In genomic region chr6:15171026-15171425, GRCh38 we compare ENCODE assay signal across 20 cellular contexts.
DNase-seq lines count a peak whose midpoint lies in the region; ATAC-seq and TF ChIP-seq lines count a peak whose summit lies in the region.
"Had no signal": no experiment of that assay in that cellular context is flagged by ENCODE, and none has a peak within 500 bp of the region (broad histone marks: within the 10 kb centered on the region; RNA-seq: fewer than 3 reads in every experiment).

No MANE protein-coding gene starts in this region.

- H3K4ac ChIP-seq in neuronal stem cell (ENCODE audit: low read length): no peak overlapping the region

- H4K91ac ChIP-seq in neuronal stem cell (ENCODE audit: low read depth, low read length, poor library complexity): no peak overlapping the region

- no peaks in the 10 kb centered on the region for H3K79me2 ChIP-seq in Loucy (ENCODE audit: insufficient read depth, low read length)

- H2BK15ac ChIP-seq in neuronal stem cell (ENCODE audit: low read length): no peak overlapping the region

- no CpG with 5 or more reads among the region's 5 CpGs for WGBS in neuronal stem cell (ENCODE audit: extremely low coverage in 2 of 2, insufficient read length in 2 of 2, insufficient replicate concordance in 1 of 2), 2 donors

- H3K9me3 ChIP-seq in Loucy (ENCODE audit: insufficient read depth, low read depth, low read length): no peaks in the 10 kb centered on the region
- no peaks in the 10 kb centered on the region for H3K9me3 ChIP-seq in neuronal stem cell (replicated peaks in 1 of 2; ENCODE audit: control insufficient read depth in 2 of 2, insufficient read depth in 1 of 2, low read depth in 1 of 2, low read length in 2 of 2)
- H3K9me3 ChIP-seq: BE2C, SK-N-SH had no signal

- DNase-seq in NOMO-1 (lab: John Stamatoyannopoulos, UW; ENCODE audit: unreplicated experiment in 2 of 2) (peak; percentile 13 to 33), NOMO-1 treated with DMSO at 0.1 percent for 48 hours (lab: John Stamatoyannopoulos, UW; ENCODE audit: unreplicated experiment) (no peak), RPMI8226 (peak; percentile 42), neuronal stem cell (ENCODE audit: low spot score) (peak; percentile 66), erythroblast (lab: John Stamatoyannopoulos, UW) (no peak), Right ventricle myocardium inferior (ENCODE audit: missing footprints) (no peak)
- no peak for DNase-seq in stimulated activated CD4-positive, alpha-beta T cell treated with anti-CD3 and anti-CD28 coated beads, Interleukin-4, amount 100 ng/mL, for 1 hour
- DNase-seq: 8988T; BE2C; CD4-positive, alpha-beta T cell; DMS53; NCI-H1092; NCI-H226; NCI-H526 treated with DMSO at 0.1 percent for 48 hours; SHP77; SK-N-SH; T-cell had no signal

- H2AK5ac ChIP-seq in neuronal stem cell (ENCODE audit: low read depth, low read length): no peak overlapping the region

- TF ChIP-seq POLR2A in erythroblast (IDR thresholded peaks at IDR 0.05; ENCODE audit: low read length): no peak

- no peak overlapping the region for H3K18ac ChIP-seq in neuronal stem cell (ENCODE audit: low read length)

- H2BK12ac ChIP-seq in neuronal stem cell (ENCODE audit: low read length): no peak overlapping the region

- no peak for TF ChIP-seq CTCF in Loucy (conservative IDR thresholded peaks at IDR 0.05; ENCODE audit: low read length)

- no peaks in the 10 kb centered on the region for H3K9me2 ChIP-seq in Loucy (replicated peaks; ENCODE audit: low read depth, low read length)
- H3K9me2 ChIP-seq: SK-N-SH had no signal

- H4K8ac ChIP-seq in neuronal stem cell (ENCODE audit: low read depth, low read length): no peak overlapping the region

- H3K27me3 ChIP-seq in Loucy (ENCODE audit: insufficient read depth, low read length, poor library complexity, severe bottlenecking): no peaks in the 10 kb centered on the region
- H3K27me3 ChIP-seq in neuronal stem cell (ENCODE audit: control insufficient read depth in 3 of 3, insufficient read depth in 3 of 3, low read depth in 1 of 3, low read length in 3 of 3): peaks cover 0 to 14% (median 0%) of the 10 kb centered on the region in 3 experiments
- H3K27me3 ChIP-seq: BE2C had no signal

- no peak overlapping the region for H3K23ac ChIP-seq in neuronal stem cell (ENCODE audit: low read depth, low read length, poor library complexity)

- H3K36me3 ChIP-seq in Loucy (ENCODE audit: insufficient read depth, low read length) (no peaks in the 10 kb centered on the region), neuronal stem cell (replicated peaks in 1 of 2; ENCODE audit: control insufficient read depth in 2 of 2, insufficient read depth in 2 of 2, low read length in 2 of 2) (no peaks in the 10 kb centered on the region)
- H3K36me3 ChIP-seq: BE2C had no signal

- intact Hi-C loops in Right ventricle myocardium inferior (cut with DNase I): no loop called here

- no peaks in the 10 kb centered on the region for H3F3A ChIP-seq in Loucy (ENCODE audit: low read depth)

- H3K4me2 ChIP-seq in Loucy (ENCODE audit: low read depth, low read length, poor library complexity, severe bottlenecking): no peak overlapping the region
- no peak overlapping the region for H3K4me2 ChIP-seq in neuronal stem cell (ENCODE audit: insufficient read depth, low read length, poor library complexity, severe bottlenecking)
- H3K4me2 ChIP-seq: KMS-11, SK-N-SH had no signal

- H2AFZ ChIP-seq in Loucy (ENCODE audit: low read length) (peak overlapping the region; percentile 44; the same call in 1 of the 2 replicates), neuronal stem cell (ENCODE audit: low read length) (peak overlapping the region; percentile 27)

- H3K9ac ChIP-seq in Loucy (ENCODE audit: low read depth, low read length, poor library complexity, severe bottlenecking) (no peak overlapping the region), neuronal stem cell (ENCODE audit: low read depth, low read length, poor library complexity) (no peak overlapping the region)
- H3K9ac ChIP-seq: KMS-11, SK-N-SH had no signal

- no peak overlapping the region for H3K4me3 ChIP-seq in Loucy (ENCODE audit: low read length, poor library complexity, severe bottlenecking)
- H3K4me3 ChIP-seq in neuronal stem cell (ENCODE audit: low read length in 2 of 2): no peak overlapping the region

- no peak overlapping the region for H2BK120ac ChIP-seq in neuronal stem cell (ENCODE audit: low read depth, low read length)

- ATAC-seq in Right ventricle myocardium inferior: no peak
- ATAC-seq: Panc1, T-cell had no signal

- peak overlapping the region; percentile 81 for H3K27ac ChIP-seq in neuronal stem cell (replicated peaks; ENCODE audit: low read length)
- H3K27ac ChIP-seq: KMS-11 had no signal

- no peak overlapping the region for H3K14ac ChIP-seq in neuronal stem cell (ENCODE audit: low read length)

- H3K79me1 ChIP-seq in neuronal stem cell (ENCODE audit: low read depth, low read length): no peaks in the 10 kb centered on the region

- H2BK5ac ChIP-seq in neuronal stem cell (ENCODE audit: low read length): no peak overlapping the region

- H4K20me1 ChIP-seq in Loucy (ENCODE audit: insufficient read depth, low read length, poor library complexity, severe bottlenecking): no peaks in the 10 kb centered on the region

- no peaks in the 10 kb centered on the region for H3K4me1 ChIP-seq in Loucy (ENCODE audit: insufficient read depth, low read length, poor library complexity, severe bottlenecking)
- H3K4me1 ChIP-seq in neuronal stem cell (ENCODE audit: control insufficient read depth in 2 of 2, insufficient read depth in 1 of 2, low read depth in 1 of 2, low read length in 2 of 2): peaks cover 8 to 15% of the 10 kb centered on the region in 2 donors
- H3K4me1 ChIP-seq: BE2C had no signal

Comparison
In these comparisons a context has a peak if more than half of its experiments do, and no peak if none do; other contexts are left out.
1. DNase-seq: peak in NOMO-1 (2 of 2), RPMI8226 (single experiment) and neuronal stem cell (single experiment); none in NOMO-1 treated with DMSO at 0.1 percent for 48 hours (single experiment), erythroblast (0 of 2), Right ventricle myocardium inferior (single experiment) and stimulated activated CD4-positive, alpha-beta T cell treated with anti-CD3 and anti-CD28 coated beads, Interleukin-4, amount 100 ng/mL, for 1 hour (single experiment).